ENCODE assay signal across 8 cellular contexts in the genomic region with DNA sequence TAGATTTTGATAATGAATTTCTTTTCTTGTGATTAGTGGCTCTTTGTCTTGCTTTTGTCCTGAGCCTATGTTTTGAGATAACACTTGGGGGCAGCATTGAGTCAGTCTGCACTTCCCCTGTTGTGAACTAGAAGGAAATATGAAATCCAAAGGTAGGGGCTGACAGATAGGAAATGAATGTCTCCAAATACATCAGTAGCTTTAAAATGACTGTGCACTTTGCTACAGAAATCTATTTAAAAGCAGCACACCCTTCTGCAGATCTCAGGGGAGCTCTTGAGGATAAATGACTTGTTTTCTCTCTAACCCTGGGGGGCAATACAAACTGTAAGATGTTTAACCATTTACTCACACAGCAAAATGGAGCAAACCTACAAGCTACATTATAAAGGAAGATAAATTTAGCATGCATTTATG.
A peak's percentile ranks its signal among the peaks of the same experiment; 100 is the strongest.
DNase-seq lines count a peak whose midpoint lies in the region; ATAC-seq, FAIRE-seq and TF ChIP-seq lines count a peak whose summit lies in the region.

No MANE protein-coding gene starts in this region.

- no peak overlapping the region for H3K4ac ChIP-seq in H1 (replicated peaks; ENCODE audit: insufficient read length, low read depth, low read length)

- H3K4me1 ChIP-seq in HCT116 (ENCODE audit: control insufficient read depth in 1 of 2, insufficient read depth in 2 of 2, low read length in 2 of 2), result no peaks in the 10 kb centered on the region
- peaks cover 0 to 5% (median 2%) of the 10 kb centered on the region in 4 experiments; a peak in 3 of 7 replicates for H3K4me1 ChIP-seq in H1 (replicated peaks in 1 of 4; ENCODE audit: control insufficient read depth in 3 of 4, insufficient read depth in 4 of 4, low read length in 3 of 4)
- no peaks in the 10 kb centered on the region for H3K4me1 ChIP-seq in prostate gland (replicated peaks)

- H2BK20ac ChIP-seq in H1 (ENCODE audit: low read length), result no peak overlapping the region

- TF ChIP-seq CTCF in HCT116 (IDR thresholded peaks at IDR 0.05 in 2 of 3, conservative IDR thresholded peaks at IDR 0.05 in 1 of 3; ENCODE audit: borderline replicate concordance in 1 of 3, insufficient read depth in 1 of 3, low read depth in 2 of 3, low read length in 2 of 3) (peak; percentile 32 to 76 (median 74); a peak in 5 of 6 replicates), H1 (IDR thresholded peaks at IDR 0.05; ENCODE audit: control extremely low read depth in 1 of 3, insufficient read depth in 1 of 3, low read depth in 1 of 3, low read length in 3 of 3) (peak in 2 of 3 experiments; percentile 72; a peak in 3 of 4 replicates), prostate gland (IDR thresholded peaks at IDR 0.05) (peak in 1 of 4 experiments; percentile 26), coronary artery (IDR thresholded peaks at IDR 0.05) (no peak)

- CTCF ChIA-PET in HCT116 (lab: Charles Lee), result interaction anchor here (1.8 to 1.9 kb wide), 2 partner anchors 118 to 512 kb away, joined by 4 to 6 read pairs; no protein-coding TSS in a partner anchor
- CTCF ChIA-PET in H1 (lab: Charles Lee; ENCODE audit: partially characterized antibody), result interaction anchor here (0.6 to 3.4 kb wide), 48 partner anchors 10 to 1142 kb away, joined by 3 to 27 read pairs (median 4); no protein-coding TSS in a partner anchor

- H3K9me3 ChIP-seq in HCT116 (ENCODE audit: control insufficient read depth in 1 of 2, insufficient read depth in 1 of 2, low read depth in 1 of 2, low read length in 2 of 2) (peaks cover 0 to under 1% of the 10 kb centered on the region in 2 experiments; a peak in 1 of 4 replicates), H1 (ENCODE audit: insufficient read depth in 2 of 2, low read depth in 1 of 2, low read length in 1 of 2) (peaks cover 2 to 6% of the 10 kb centered on the region in 2 experiments; a peak in 3 of 4 replicates), prostate gland (no peaks in the 10 kb centered on the region)

- H2BK12ac ChIP-seq in H1 (ENCODE audit: low read depth, low read length), result no peak overlapping the region

- H2BK15ac ChIP-seq in H1 (ENCODE audit: low read length), result no peak overlapping the region

- H2AFZ ChIP-seq in HCT116 (ENCODE audit: low read depth, low read length, poor library complexity, severe bottlenecking) (no peak overlapping the region), H1 (ENCODE audit: low read length) (peak overlapping the region; percentile 48; the same call in 1 of the 2 replicates)

- no peak overlapping the region for H4K5ac ChIP-seq in H1 (ENCODE audit: insufficient read length, low read depth, low read length)

- no peak for TF ChIP-seq POLR2A in HCT116 (IDR thresholded peaks at IDR 0.05; ENCODE audit: borderline replicate concordance, extremely low read depth, insufficient read depth, insufficient read length)
- no peak for TF ChIP-seq POLR2A in H1 (IDR thresholded peaks at IDR 0.05; ENCODE audit: control extremely low read depth in 1 of 2, low read depth in 2 of 2, low read length in 2 of 2)
- no peak for TF ChIP-seq POLR2A in prostate gland (IDR thresholded peaks at IDR 0.05)

- H4K20me1 ChIP-seq in HCT116 (ENCODE audit: insufficient read depth) (no peaks in the 10 kb centered on the region), H1 (replicated peaks in 1 of 2; ENCODE audit: control insufficient read depth in 1 of 2, insufficient read depth in 2 of 2, low read length in 2 of 2) (no peaks in the 10 kb centered on the region)

- no peak overlapping the region for H3K23ac ChIP-seq in H1 (ENCODE audit: insufficient read length)

- RAD21 ChIA-PET in HCT116 (lab: Charles Lee; ENCODE audit: low non-redundant PET in 1 of 2, low total read pairs in 2 of 2, uncharacterized antibody in 2 of 2, unreplicated experiment in 2 of 2), result no interaction called here

- H3K4me2 ChIP-seq in HCT116 (ENCODE audit: low read length) (no peak overlapping the region), H1 (ENCODE audit: insufficient read depth in 1 of 2, low read depth in 2 of 2, low read length in 2 of 2) (no peak overlapping the region)

- TF ChIP-seq EP300 in H1 (IDR thresholded peaks at IDR 0.05; ENCODE audit: borderline replicate concordance in 1 of 2, low read depth in 2 of 2, low read length in 2 of 2), result no peak

- POLR2A ChIA-PET in HCT116 (lab: Charles Lee), result no interaction called here
- POLR2A ChIA-PET in H1 (lab: Charles Lee; ENCODE audit: partially characterized antibody), result no interaction called here

- no TSS peak for BruUV-seq in HCT116 (replicated peaks; lab: Mats Ljungman, UMichigan)

- peak; percentile 62 for DNase-seq in D341Med (ENCODE audit: low spot score)
- peak; percentile 26 for DNase-seq in HCT116 (ENCODE audit: low read depth, low spot score)
- peak; percentile 96 for DNase-seq in NCI-H69 (lab: John Stamatoyannopoulos, UW)
- no peak for DNase-seq in H1 (ENCODE audit: low read depth in 1 of 2, low spot score in 2 of 2)
- peak; percentile 74 for DNase-seq in renal cortical epithelial cell (ENCODE audit: low read depth)
- no peak for DNase-seq in prostate gland (ENCODE audit: low spot score)
- no peak for DNase-seq in coronary artery (ENCODE audit: low spot score)

- H3K79me2 ChIP-seq in HCT116 (ENCODE audit: insufficient read depth, low read length), result no peaks in the 10 kb centered on the region
- H3K79me2 ChIP-seq in H1 (ENCODE audit: control insufficient read depth in 1 of 2, insufficient read depth in 2 of 2, low read length in 2 of 2), result no peaks in the 10 kb centered on the region

- H3K4me3 ChIP-seq in HCT116 (replicated peaks in 1 of 2; ENCODE audit: low read depth in 1 of 2, low read length in 2 of 2) (no peak overlapping the region), H1 (ENCODE audit: extremely low read depth in 1 of 4, insufficient read depth in 2 of 4, low read depth in 3 of 4, low read length in 4 of 4) (no peak overlapping the region), prostate gland (no peak overlapping the region), coronary artery (no peak overlapping the region)

- H3K27me3 ChIP-seq in HCT116 (ENCODE audit: insufficient read depth, low read length) (no peaks in the 10 kb centered on the region; the same call in 1 of the 2 replicates), H1 (replicated peaks in 1 of 4; ENCODE audit: control insufficient read depth in 3 of 4, extremely low read depth in 1 of 4, insufficient read depth in 3 of 4, low read length in 3 of 4) (no peaks in the 10 kb centered on the region), prostate gland (replicated peaks; ENCODE audit: insufficient read depth) (no peaks in the 10 kb centered on the region)

- H3K9ac ChIP-seq in HCT116 (ENCODE audit: low read length), result no peak overlapping the region
- H3K9ac ChIP-seq in H1 (replicated peaks in 1 of 4; ENCODE audit: extremely low read depth in 1 of 4, low read depth in 3 of 4, low read length in 3 of 4), result no peak overlapping the region

- no peaks in the 10 kb centered on the region for H3K9me2 ChIP-seq in HCT116 (ENCODE audit: insufficient read depth)

- H3K36me3 ChIP-seq in HCT116 (ENCODE audit: control insufficient read depth in 1 of 2, insufficient read depth in 2 of 2, low read length in 2 of 2) (no peaks in the 10 kb centered on the region), H1 (ENCODE audit: control insufficient read depth in 2 of 4, insufficient read depth in 4 of 4, low read length in 3 of 4) (no peaks in the 10 kb centered on the region; a peak in 1 of 8 replicates), prostate gland (no peaks in the 10 kb centered on the region)

- no peak overlapping the region for H2BK120ac ChIP-seq in H1 (replicated peaks; ENCODE audit: low read depth, low read length)

- TF ChIP-seq RAD21 in HCT116 (IDR thresholded peaks at IDR 0.05; ENCODE audit: low read depth) (peak; percentile 59), H1 (IDR thresholded peaks at IDR 0.05 in 1 of 2, conservative IDR thresholded peaks at IDR 0.05 in 1 of 2; ENCODE audit: low read depth in 2 of 2, low read length in 2 of 2) (peak; percentile 88)

- no peak overlapping the region for H3K18ac ChIP-seq in H1 (ENCODE audit: extremely low read depth, low read length)

- H3K23me2 ChIP-seq in H1 (ENCODE audit: low read depth, low read length), result no peaks in the 10 kb centered on the region

- H3K56ac ChIP-seq in H1 (replicated peaks; ENCODE audit: insufficient read length, low read depth, low read length), result no peak overlapping the region

- intact Hi-C loops in HCT116 (cut with micrococcal nuclease) (loop anchor here (1.0 kb wide), 1 partner anchor 511 kb away; no protein-coding TSS in a partner anchor), prostate gland (cut with DNase I) (no loop called here)

- H4K91ac ChIP-seq in H1 (replicated peaks; ENCODE audit: insufficient read length, low read length), result no peak overlapping the region

- no peak overlapping the region for H2AK5ac ChIP-seq in H1 (ENCODE audit: low read depth, low read length)

- no peaks in the 10 kb centered on the region for H3K79me1 ChIP-seq in H1 (ENCODE audit: low read depth, low read length)

- H3K27ac ChIP-seq in HCT116 (ENCODE audit: low read depth, low read length), result no peak overlapping the region
- H3K27ac ChIP-seq in H1 (ENCODE audit: low read depth, low read length), result no peak overlapping the region
- H3K27ac ChIP-seq in prostate gland, result no peak overlapping the region
- H3K27ac ChIP-seq in coronary artery, result no peak overlapping the region

- peak; percentile 80 for FAIRE-seq in H1 (lab: Jason Lieb, UNC)

- H4K8ac ChIP-seq in H1 (ENCODE audit: extremely low read depth, insufficient read depth, low read length), result no peak overlapping the region

- no peak overlapping the region for H2BK5ac ChIP-seq in H1 (ENCODE audit: low read depth, low read length)

- no peak overlapping the region for H3K14ac ChIP-seq in H1 (ENCODE audit: insufficient read length)

- ATAC-seq in HCT116 (peak; percentile 69; the same call in 1 of the 2 replicates), GM21529 (IDR thresholded peaks at IDR 0.05; ENCODE audit: unreplicated experiment) (no peak)

TF ChIP-seq in HCT116, 20 proteins besides CTCF, POLR2A, EP300 and RAD21 (continues in another document):
- TF ChIP-seq ZFX (IDR thresholded peaks at IDR 0.05), result no peak
- TF ChIP-seq, protein P1, sequence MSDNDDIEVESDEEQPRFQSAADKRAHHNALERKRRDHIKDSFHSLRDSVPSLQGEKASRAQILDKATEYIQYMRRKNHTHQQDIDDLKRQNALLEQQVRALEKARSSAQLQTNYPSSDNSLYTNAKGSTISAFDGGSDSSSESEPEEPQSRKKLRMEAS (IDR thresholded peaks at IDR 0.05), result no peak
- TF ChIP-seq YY1 (IDR thresholded peaks at IDR 0.05; ENCODE audit: extremely low read depth, insufficient replicate concordance, low read depth, low read length), result no peak
- TF ChIP-seq ZNF274 (IDR thresholded peaks at IDR 0.05; ENCODE audit: low read depth, low read length), result no peak

TF ChIP-seq in H1, 55 proteins besides CTCF, POLR2A, EP300 and RAD21 (continues in another document):
- TF ChIP-seq JUN (IDR thresholded peaks at IDR 0.05; ENCODE audit: low read depth, low read length), result no peak
- TF ChIP-seq, protein P1 (IDR thresholded peaks at IDR 0.05), result no peak
- TF ChIP-seq SP1 (IDR thresholded peaks at IDR 0.05; ENCODE audit: low read depth, low read length), result no peak
- no peak for TF ChIP-seq SUZ12 (IDR thresholded peaks at IDR 0.05; ENCODE audit: low read length)

Comparison
In these comparisons a context has a peak if more than half of its experiments do, and no peak if none do; other contexts are left out.
1. DNase-seq: peak in D341Med (single experiment), HCT116 (single experiment), NCI-H69 (single experiment) and renal cortical epithelial cell (single experiment); none in H1 (0 of 2), prostate gland (single experiment) and coronary artery (single experiment).